In genomic region chr12:68686262-68686594, GRCh38 we compare ENCODE assay signal across 8 cellular contexts. TPM values are rescaled to one million over a fixed set of nuclear protein-coding genes. Genes with fewer than 3 reads are reported as not detected.
DNase-seq lines count a peak whose midpoint lies in the region; ATAC-seq and TF ChIP-seq lines count a peak whose summit lies in the region.

No MANE protein-coding gene starts in this region.

- H4K20me1 ChIP-seq in HCT116 (ENCODE audit: insufficient read depth) = no peaks in the 10 kb centered on the region

- peak overlapping the region; percentile 99 for H3K27ac Mint-ChIP-seq in stimulated activated naive B cell treated with anti-CD40 and anti-IgM and Interleukin-4, amounts not matched to agents 10 μg/mL and 1 μg/mL and 100 μg/mL, for 72 hours

- H3K9me2 ChIP-seq in HCT116 (ENCODE audit: insufficient read depth) = no peaks in the 10 kb centered on the region

- H3K27me3 ChIP-seq in HCT116 (ENCODE audit: insufficient read depth, low read length) = no peaks in the 10 kb centered on the region
- no peaks in the 10 kb centered on the region for H3K27me3 ChIP-seq in iPS DF 6.9 (ENCODE audit: control insufficient read depth, insufficient read depth, low read length)

- intact Hi-C loops in HCT116 (cut with micrococcal nuclease) = loop anchor here (2.0 to 5.0 kb wide), 2 partner anchors 74 to 321 kb away; partner anchors contain the start of gene RAP1B

- peak overlapping the region; percentile 71 for H3K4me2 ChIP-seq in HCT116 (ENCODE audit: low read length)

- H3K27ac ChIP-seq in HCT116 (ENCODE audit: low read depth, low read length) = peak overlapping the region; percentile 72
- no peak overlapping the region for H3K27ac ChIP-seq in iPS DF 6.9 (ENCODE audit: low read length)

- peak overlapping the region; percentile 91 for H3K9ac ChIP-seq in HCT116 (ENCODE audit: low read length)

- CTCF ChIA-PET in HCT116 (lab: Charles Lee) = no interaction called here

- H3K79me2 ChIP-seq in HCT116 (ENCODE audit: insufficient read depth, low read length) = peaks cover 42% of the 10 kb centered on the region

- H3K4me3 Mint-ChIP-seq in stimulated activated naive B cell treated with anti-CD40 and anti-IgM and Interleukin-4, amounts not matched to agents 10 μg/mL and 1 μg/mL and 100 μg/mL, for 72 hours = peak overlapping the region; percentile 96 to 97

- H3K9me3 Mint-ChIP-seq in stimulated activated naive B cell treated with anti-CD40 and anti-IgM and Interleukin-4, amounts not matched to agents 10 μg/mL and 1 μg/mL and 100 μg/mL, for 72 hours = no peaks in the 10 kb centered on the region

- TF ChIP-seq RAD21 in HCT116 (IDR thresholded peaks at IDR 0.05; ENCODE audit: low read depth) = no peak

- peaks cover 16 to 18% of the 10 kb centered on the region in 2 experiments; a peak in 3 of 4 replicates for H3K4me1 ChIP-seq in HCT116 (ENCODE audit: control insufficient read depth in 1 of 2, insufficient read depth in 2 of 2, low read length in 2 of 2)
- H3K4me1 ChIP-seq in iPS DF 6.9 (ENCODE audit: control insufficient read depth, insufficient read depth, low read length) = no peaks in the 10 kb centered on the region

- H3K36me3 Mint-ChIP-seq in stimulated activated naive B cell treated with anti-CD40 and anti-IgM and Interleukin-4, amounts not matched to agents 10 μg/mL and 1 μg/mL and 100 μg/mL, for 72 hours = peaks cover 11 to 14% of the 10 kb centered on the region in 2 donors

- no CpG with 5 or more reads among the region's 3 CpGs for WGBS in iPS DF 6.9 (ENCODE audit: insufficient coverage, insufficient read length)

- BruUV-seq in HCT116 (replicated peaks; lab: Mats Ljungman, UMichigan) = TSS peak; percentile 79

- no peaks in the 10 kb centered on the region for H3K27me3 Mint-ChIP-seq in stimulated activated naive B cell treated with anti-CD40 and anti-IgM and Interleukin-4, amounts not matched to agents 10 μg/mL and 1 μg/mL and 100 μg/mL, for 72 hours

- TF ChIP-seq CTCF in HCT116 (IDR thresholded peaks at IDR 0.05 in 2 of 3, conservative IDR thresholded peaks at IDR 0.05 in 1 of 3; ENCODE audit: borderline replicate concordance in 1 of 3, insufficient read depth in 1 of 3, low read depth in 2 of 3, low read length in 2 of 3) = no peak
- no peak for TF ChIP-seq CTCF in WI38 (IDR thresholded peaks at IDR 0.05; ENCODE audit: low read depth, low read length)

- DNase-seq in HCT116 (ENCODE audit: low read depth, low spot score) (no peak), iPS DF 6.9 (ENCODE audit: low read depth, low spot score) (no peak), HuH-7.5 (ENCODE audit: low spot score) (no peak), OCI-M1 (lab: John Stamatoyannopoulos, UW) (no peak), UCSD-AML1 (lab: John Stamatoyannopoulos, UW; ENCODE audit: unreplicated experiment) (no peak)
- no peak for DNase-seq in stimulated activated naive B cell treated with anti-CD40 and anti-IgM and Interleukin-4, amounts not matched to agents 10 μg/mL and 1 μg/mL and 100 μg/mL, for 72 hours

- no peak overlapping the region for H2AFZ ChIP-seq in HCT116 (ENCODE audit: low read depth, low read length, poor library complexity, severe bottlenecking)

- ATAC-seq in HCT116 (no peak), GM18858 (IDR thresholded peaks at IDR 0.05; ENCODE audit: unreplicated experiment) (no peak)
- ATAC-seq in stimulated activated naive B cell treated with anti-CD40 and anti-IgM and Interleukin-4, amounts not matched to agents 10 μg/mL and 1 μg/mL and 100 μg/mL, for 72 hours (replicated peaks) = no peak

- H3K9me3 ChIP-seq in HCT116 (ENCODE audit: control insufficient read depth in 1 of 2, insufficient read depth in 1 of 2, low read depth in 1 of 2, low read length in 2 of 2) (no peaks in the 10 kb centered on the region), iPS DF 6.9 (ENCODE audit: control insufficient read depth, insufficient read depth, low read length) (no peaks in the 10 kb centered on the region)

- RAD21 ChIA-PET in HCT116 (lab: Charles Lee; ENCODE audit: low non-redundant PET in 1 of 2, low total read pairs in 2 of 2, uncharacterized antibody in 2 of 2, unreplicated experiment in 2 of 2) = no interaction called here

- H3K4me1 Mint-ChIP-seq in stimulated activated naive B cell treated with anti-CD40 and anti-IgM and Interleukin-4, amounts not matched to agents 10 μg/mL and 1 μg/mL and 100 μg/mL, for 72 hours = peaks cover 7 to 22% of the 10 kb centered on the region in 2 donors

- H3K4me3 ChIP-seq in HCT116 (replicated peaks in 1 of 2; ENCODE audit: low read depth in 1 of 2, low read length in 2 of 2) = peak overlapping the region; percentile 77 to 99
- H3K4me3 ChIP-seq in WI38 (ENCODE audit: low read depth, low read length) = peak overlapping the region; percentile 100
- H3K4me3 ChIP-seq in iPS DF 6.9 (ENCODE audit: low read length) = peak overlapping the region; percentile 86; the same call in 1 of the 2 replicates

- TF ChIP-seq POLR2A in HCT116 (IDR thresholded peaks at IDR 0.05; ENCODE audit: borderline replicate concordance, extremely low read depth, insufficient read depth, insufficient read length) = no peak

- POLR2A ChIA-PET in HCT116 (lab: Charles Lee) = interaction anchor here (1.0 kb wide), 1 partner anchor 60 kb away, joined by 4 read pairs; the partner anchor contains the start of gene SLC35E3

- H3K36me3 ChIP-seq in HCT116 (ENCODE audit: control insufficient read depth in 1 of 2, insufficient read depth in 2 of 2, low read length in 2 of 2) (peaks cover 0 to 7% of the 10 kb centered on the region in 2 experiments; a peak in 2 of 4 replicates), iPS DF 6.9 (ENCODE audit: control insufficient read depth, insufficient read depth, low read length) (peaks cover 3% of the 10 kb centered on the region; the same call in 1 of the 2 replicates)

TF ChIP-seq in HCT116, 20 proteins besides CTCF, POLR2A, EP300 and RAD21:
- no peak for TF ChIP-seq CBX3 (IDR thresholded peaks at IDR 0.05; ENCODE audit: low read depth)
- TF ChIP-seq MAX (IDR thresholded peaks at IDR 0.05) = no peak
- no peak for TF ChIP-seq ZFX (IDR thresholded peaks at IDR 0.05)
- TF ChIP-seq ATF3 (IDR thresholded peaks at IDR 0.05) = no peak
TF ChIP-seq in HCT116: peak in this region for 0.

RNA-seq across cellular contexts. Expression of gene NUP107, which starts 0.6 kb away (rescaled TPM):
- 99.0 TPM for total RNA-seq in HCT116 (2021; ENCODE audit: unreplicated experiment)
- 26.6 and 42.1 TPM in 2 replicates for polyA plus RNA-seq in HCT116 (2012)

RNA-seq across cellular contexts. Expression of gene SLC35E3, which starts 59.7 kb away (rescaled TPM):
- 4.9 TPM for total RNA-seq in HCT116 (2021; ENCODE audit: unreplicated experiment)
- polyA plus RNA-seq in HCT116 (2012) = 2.7 and 3.8 TPM in 2 replicates
